In the genomic region with DNA sequence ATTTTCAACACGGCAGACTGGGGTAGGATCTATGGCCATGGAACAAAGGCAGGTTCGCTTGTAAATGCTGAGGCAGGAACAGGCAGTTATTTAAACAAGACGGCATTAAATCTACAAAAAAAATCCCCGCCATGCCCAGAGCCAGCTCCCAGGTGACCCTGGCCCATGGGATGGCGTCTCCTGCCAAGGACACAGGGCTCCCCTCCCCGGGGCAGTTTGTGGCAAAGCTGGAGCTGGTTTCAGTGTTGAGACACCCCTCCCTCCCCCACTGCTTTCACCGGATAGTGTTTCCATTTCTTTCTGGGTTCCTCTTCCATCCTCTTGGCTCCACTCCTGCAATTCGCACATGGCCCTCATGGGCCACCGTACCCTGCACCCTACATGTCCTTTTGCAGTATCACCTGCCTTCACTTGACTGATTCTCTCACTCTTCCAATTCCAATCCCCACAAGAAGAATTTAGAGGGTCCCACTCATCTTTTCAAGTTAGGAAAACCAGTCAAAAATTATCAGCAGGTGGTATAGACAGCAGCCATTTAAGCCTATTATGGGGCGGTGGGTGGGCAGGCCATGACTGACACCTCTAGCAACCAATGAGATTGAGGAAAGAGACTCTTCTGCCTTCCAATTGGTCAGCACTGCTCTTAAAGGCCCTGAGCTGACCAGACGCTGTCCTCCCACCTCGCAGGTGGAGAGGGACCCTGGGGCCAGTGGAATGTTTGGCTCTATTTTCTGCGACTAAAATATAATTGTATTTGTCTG, we compare ENCODE assay signal across 15 cellular contexts. TPM values are rescaled to one million over a fixed set of nuclear protein-coding genes. Genes with fewer than 3 reads are reported as not detected.
DNase-seq lines count a peak whose midpoint lies in the region; ATAC-seq and TF ChIP-seq lines count a peak whose summit lies in the region.
"Had no signal": no experiment of that assay in that cellular context is flagged by ENCODE, and none has a peak within 500 bp of the region (broad histone marks: within the 10 kb centered on the region; RNA-seq: fewer than 3 reads in every experiment).

No MANE protein-coding gene starts in this region.

- peak overlapping the region in 1 of 3 donors; percentile 19 for H3K4me3 ChIP-seq in breast epithelium
- H3K4me3 ChIP-seq: gastrocnemius medialis, SJSA1 had no signal

- TF ChIP-seq CTCF in breast epithelium (IDR thresholded peaks at IDR 0.05) (no peak), neural crest cell (conservative IDR thresholded peaks at IDR 0.05) (no peak)

- peaks cover 3 to 8% of the 10 kb centered on the region in 2 donors for H3K27me3 ChIP-seq in breast epithelium

- intact Hi-C loops in breast epithelium (cut with DNase I; ENCODE audit: low total_unique reads): no loop called here

- H3K27me3 Mint-ChIP-seq in neural crest cell (ENCODE audit: low read depth): peaks cover 96% of the 10 kb centered on the region

- no peak overlapping the region for H3K27ac Mint-ChIP-seq in neural crest cell (ENCODE audit: unreplicated experiment)

- no peak for TF ChIP-seq POLR2A in breast epithelium (IDR thresholded peaks at IDR 0.05)

- H3K36me3 Mint-ChIP-seq in neural crest cell (ENCODE audit: low read depth): no peaks in the 10 kb centered on the region

- peaks cover 56% of the 10 kb centered on the region for H3K4me1 Mint-ChIP-seq in neural crest cell

- no peaks in the 10 kb centered on the region for H3K9me3 Mint-ChIP-seq in neural crest cell

- DNase-seq in NCI-H2171 treated with DMSO at 0.1 percent for 48 hours (lab: John Stamatoyannopoulos, UW) (peak; percentile 60), NCI-H2171 (lab: John Stamatoyannopoulos, UW) (no peak), NCI-H460 (ENCODE audit: extremely low read depth, low read depth) (peak; percentile 5), breast epithelium (ENCODE audit: low spot score in 2 of 2) (peak; percentile 25 to 47), neural crest cell (ENCODE audit: low read depth, low spot score) (peak; percentile 25)
- DNase-seq: activated CD8-positive, alpha-beta memory T cell treated with anti-CD3 and anti-CD28 coated beads for 24 hours; gastrocnemius medialis; NCI-H1092 treated with DMSO at 0.1 percent for 48 hours; stimulated activated naive CD4-positive, alpha-beta T cell treated with Interleukin-2 at 50 U/mL for 16 hours had no signal

- no peak overlapping the region for H3K4me3 Mint-ChIP-seq in neural crest cell

- no peaks in the 10 kb centered on the region for H3K9me3 ChIP-seq in breast epithelium
- H3K9me3 ChIP-seq: gastrocnemius medialis, SJSA1 had no signal

- ATAC-seq in HG03378 (IDR thresholded peaks at IDR 0.05; ENCODE audit: unreplicated experiment): no peak
- ATAC-seq in HG02623 (IDR thresholded peaks at IDR 0.05; ENCODE audit: unreplicated experiment): no peak
- no peak for ATAC-seq in HG02981 (IDR thresholded peaks at IDR 0.05; ENCODE audit: unreplicated experiment)
- ATAC-seq: gastrocnemius medialis had no signal

- peak overlapping the region; percentile 66 to 68 for H3K27ac ChIP-seq in breast epithelium
- H3K27ac ChIP-seq: gastrocnemius medialis, SJSA1 had no signal

- no peaks in the 10 kb centered on the region for H3K4me1 ChIP-seq in breast epithelium
- H3K4me1 ChIP-seq: gastrocnemius medialis, SJSA1 had no signal

- H3K36me3 ChIP-seq in breast epithelium: no peaks in the 10 kb centered on the region
- H3K36me3 ChIP-seq: gastrocnemius medialis, SJSA1 had no signal

RNA-seq across cellular contexts. Expression of a gene that starts 52.0 kb away (rescaled TPM):
- total RNA-seq in NCI-H460 (2014; rRNA removed; shearing (Covaris generic)): not detected in 2 replicates
- not detected in 2 replicates for polyA plus RNA-seq in NCI-H460 (2014; cell fraction: nucleus; rRNA removed)
- total RNA-seq in breast epithelium (not detected), neural crest cell (5.4 and 8.4 TPM in 2 replicates)
- total RNA-seq: aorta, SJSA1 had no signal
- polyA plus RNA-seq: AG04450, aorta had no signal
